17 cellular contexts compared by ENCODE assay signal in genomic region chr14:103702497-103703432, GRCh38. TPM values are rescaled to one million over a fixed set of nuclear protein-coding genes. Genes with fewer than 3 reads are reported as not detected.
DNase-seq lines count a peak whose midpoint lies in the region; ATAC-seq and TF ChIP-seq lines count a peak whose summit lies in the region.
"Had no signal": no experiment of that assay in that cellular context is flagged by ENCODE, and none has a peak within 500 bp of the region (broad histone marks: within the 10 kb centered on the region; RNA-seq: fewer than 3 reads in every experiment).

No MANE protein-coding gene starts in this region.

- H3K27me3 ChIP-seq in BE2C = no peaks in the 10 kb centered on the region
- no peaks in the 10 kb centered on the region for H3K27me3 ChIP-seq in lower lobe of right lung (ENCODE audit: low read depth)
- no peaks in the 10 kb centered on the region for H3K27me3 ChIP-seq in breast epithelium
- H3K27me3 ChIP-seq: esophagus squamous epithelium, heart right ventricle, testis had no signal

- peaks cover 50% of the 10 kb centered on the region for H3K4me1 ChIP-seq in BE2C
- H3K4me1 ChIP-seq in lower lobe of right lung = peaks cover 37% of the 10 kb centered on the region
- H3K4me1 ChIP-seq in breast epithelium = peaks cover 0 to under 1% of the 10 kb centered on the region in 2 donors

- H3K36me3 ChIP-seq in BE2C = peaks cover 96% of the 10 kb centered on the region
- H3K36me3 ChIP-seq in lower lobe of right lung = peaks cover 87% of the 10 kb centered on the region
- H3K36me3 ChIP-seq in breast epithelium = no peaks in the 10 kb centered on the region

- H3K36me3 Mint-ChIP-seq in activated T-helper 1 cell treated with anti-CD3 and anti-CD28 coated beads, Interleukin-12 subunit alpha, Interleukin-12 subunit beta, Interleukin-2, Interleukin-4 antibody, amounts not matched to agents 30 ng/mL and 10 ng/mL and 1 ng/mL, durations not matched to agents 14 hours and 24 hours and 36 hours (ENCODE audit: low read depth) = peaks cover 16% of the 10 kb centered on the region
- peaks cover 14% of the 10 kb centered on the region for H3K36me3 Mint-ChIP-seq in T-cell

- peak overlapping the region; percentile 31 for H3K27ac ChIP-seq in lower lobe of right lung
- H3K27ac ChIP-seq in breast epithelium = no peak overlapping the region
- H3K27ac ChIP-seq: C4-2B, testis, WERI-Rb-1 had no signal

- H3K27ac Mint-ChIP-seq in activated T-helper 1 cell treated with anti-CD3 and anti-CD28 coated beads, Interleukin-12 subunit alpha, Interleukin-12 subunit beta, Interleukin-2, Interleukin-4 antibody, amounts not matched to agents 30 ng/mL and 10 ng/mL and 1 ng/mL, durations not matched to agents 14 hours and 24 hours and 36 hours = peak overlapping the region; percentile 22
- peak overlapping the region in 1 of 2 donors; percentile 45 for H3K27ac Mint-ChIP-seq in T-cell

- CTCF ChIA-PET in T-cell (lab: Charles Lee) = interaction anchor here in 1 of 2 donors (0.6 kb wide), 1 partner anchor 22 kb away, joined by 3 read pairs; no protein-coding TSS in a partner anchor

- no peak overlapping the region for H3K4me3 Mint-ChIP-seq in activated T-helper 1 cell treated with anti-CD3 and anti-CD28 coated beads, Interleukin-12 subunit alpha, Interleukin-12 subunit beta, Interleukin-2, Interleukin-4 antibody, amounts not matched to agents 30 ng/mL and 10 ng/mL and 1 ng/mL, durations not matched to agents 14 hours and 24 hours and 36 hours
- H3K4me3 Mint-ChIP-seq in T-cell = no peak overlapping the region

- TF ChIP-seq POLR2A in GM15510 (IDR thresholded peaks at IDR 0.05; ENCODE audit: borderline replicate concordance, extremely low read depth, insufficient read length) (peak; percentile 18), breast epithelium (IDR thresholded peaks at IDR 0.05) (no peak)

- H3K4me1 Mint-ChIP-seq in activated T-helper 1 cell treated with anti-CD3 and anti-CD28 coated beads, Interleukin-12 subunit alpha, Interleukin-12 subunit beta, Interleukin-2, Interleukin-4 antibody, amounts not matched to agents 30 ng/mL and 10 ng/mL and 1 ng/mL, durations not matched to agents 14 hours and 24 hours and 36 hours (ENCODE audit: low read depth) = peaks cover 6% of the 10 kb centered on the region
- no peaks in the 10 kb centered on the region for H3K4me1 Mint-ChIP-seq in T-cell

- H3K9me3 ChIP-seq in BE2C (no peaks in the 10 kb centered on the region), lower lobe of right lung (no peaks in the 10 kb centered on the region), breast epithelium (no peaks in the 10 kb centered on the region)
- H3K9me3 ChIP-seq: esophagus squamous epithelium, heart right ventricle, testis had no signal

- H3K4me3 ChIP-seq in BE2C (ENCODE audit: low read depth, low read length) (no peak overlapping the region), lower lobe of right lung (no peak overlapping the region), breast epithelium (no peak overlapping the region)
- H3K4me3 ChIP-seq: esophagus squamous epithelium, GM12878, heart right ventricle, testis had no signal

- DNase-seq in BE2C (peak; percentile 74), lower lobe of right lung (no peak), breast epithelium (ENCODE audit: low spot score in 2 of 2) (no peak), inferior parietal cortex (ENCODE audit: extremely low spot score) (no peak), T-cell (no peak)
- DNase-seq in activated T-helper 1 cell treated with anti-CD3 and anti-CD28 coated beads, Interleukin-12 subunit alpha, Interleukin-12 subunit beta, Interleukin-2, Interleukin-4 antibody, amounts not matched to agents 30 ng/mL and 10 ng/mL and 1 ng/mL, durations not matched to agents 14 hours and 24 hours and 36 hours (ENCODE audit: low spot score) = no peak
- DNase-seq: activated CD8-positive, alpha-beta memory T cell treated with anti-CD3 and anti-CD28 coated beads, Interleukin-2, amount 50 U/mL, for 48 hours; cortex of kidney; esophagus squamous epithelium; kidney; testis; WERI-Rb-1 had no signal

- no peaks in the 10 kb centered on the region for H3K27me3 Mint-ChIP-seq in activated T-helper 1 cell treated with anti-CD3 and anti-CD28 coated beads, Interleukin-12 subunit alpha, Interleukin-12 subunit beta, Interleukin-2, Interleukin-4 antibody, amounts not matched to agents 30 ng/mL and 10 ng/mL and 1 ng/mL, durations not matched to agents 14 hours and 24 hours and 36 hours (ENCODE audit: insufficient read depth)
- no peaks in the 10 kb centered on the region for H3K27me3 Mint-ChIP-seq in T-cell

- intact Hi-C loops in activated T-helper 1 cell treated with anti-CD3 and anti-CD28 coated beads, Interleukin-12 subunit alpha, Interleukin-12 subunit beta, Interleukin-2, Interleukin-4 antibody, amounts not matched to agents 30 ng/mL and 10 ng/mL and 1 ng/mL, durations not matched to agents 14 hours and 24 hours and 36 hours (cut with micrococcal nuclease) = no loop called here
- intact Hi-C loops in lower lobe of right lung (cut with DNase I) (no loop called here), breast epithelium (cut with DNase I; ENCODE audit: low total_unique reads) (no loop called here)

- POLR2A ChIA-PET in T-cell (lab: Charles Lee) = interaction anchor here in 1 of 2 donors (0.5 to 0.6 kb wide), 2 partner anchors 16 to 223 kb away, joined by 3 to 8 read pairs; no protein-coding TSS in a partner anchor

- no peak for ATAC-seq in lower lobe of right lung
- no peak for ATAC-seq in T-cell (replicated peaks in 1 of 4)
- no peak for ATAC-seq in GM18520 (IDR thresholded peaks at IDR 0.05; ENCODE audit: unreplicated experiment)
- ATAC-seq: heart right ventricle had no signal

- TF ChIP-seq CTCF in BE2C (IDR thresholded peaks at IDR 0.05; ENCODE audit: low read depth, low read length) (no peak), lower lobe of right lung (IDR thresholded peaks at IDR 0.05) (no peak), breast epithelium (IDR thresholded peaks at IDR 0.05) (no peak)

- H3K9me3 Mint-ChIP-seq in activated T-helper 1 cell treated with anti-CD3 and anti-CD28 coated beads, Interleukin-12 subunit alpha, Interleukin-12 subunit beta, Interleukin-2, Interleukin-4 antibody, amounts not matched to agents 30 ng/mL and 10 ng/mL and 1 ng/mL, durations not matched to agents 14 hours and 24 hours and 36 hours = no peaks in the 10 kb centered on the region
- no peaks in the 10 kb centered on the region for H3K9me3 Mint-ChIP-seq in T-cell

RNA-seq across cellular contexts. Expression of gene XRCC3, which starts 12.5 kb away (rescaled TPM):
- polyA plus RNA-seq in BE2C (2012; ENCODE audit: insufficient read depth, insufficient read length, low read depth) = 14.1 TPM
- total RNA-seq in activated T-helper 1 cell treated with anti-CD3 and anti-CD28 coated beads, Interleukin-12 subunit alpha, Interleukin-12 subunit beta, Interleukin-2, Interleukin-4 antibody, amounts not matched to agents 30 ng/mL and 10 ng/mL and 1 ng/mL, durations not matched to agents 14 hours and 24 hours and 36 hours = 67.1 and 69.5 TPM in 2 replicates
- total RNA-seq in lower lobe of right lung (5.0 TPM), breast epithelium (10 to 100 TPM in 1 of 3 donors, 1 to 10 TPM in 2; 5.9 to 10.2 (median 5.9) TPM), T-cell (10 to 100 TPM in 3 of 5 donors, 1 to 10 TPM in 2; 7.4 to 15.1 (median 12.9) TPM)

RNA-seq across cellular contexts. Expression of gene ZFYVE21, which starts 12.8 kb away (rescaled TPM):
- polyA plus RNA-seq in BE2C (2012; ENCODE audit: insufficient read depth, insufficient read length, low read depth) = 41.4 TPM
- 21.5 and 24.7 TPM in 2 replicates for total RNA-seq in activated T-helper 1 cell treated with anti-CD3 and anti-CD28 coated beads, Interleukin-12 subunit alpha, Interleukin-12 subunit beta, Interleukin-2, Interleukin-4 antibody, amounts not matched to agents 30 ng/mL and 10 ng/mL and 1 ng/mL, durations not matched to agents 14 hours and 24 hours and 36 hours
- total RNA-seq in lower lobe of right lung = 49.4 TPM
- total RNA-seq in breast epithelium = 100 to 1,000 TPM in 1 of 3 donors, 10 to 100 TPM in 2; 57.4 to 140 (median 96.0) TPM
- total RNA-seq in T-cell = 10 to 100 TPM in 4 of 5 donors, 1 to 10 TPM in 1; 8.8 to 22.8 (median 22.1) TPM
